ENCODE assay signal across 29 cellular contexts in genomic region chr3:143574933-143575332, GRCh38.
"Had no signal": no experiment of that assay in that cellular context is flagged by ENCODE, and none has a peak within 500 bp of the region (broad histone marks: within the 10 kb centered on the region; RNA-seq: fewer than 3 reads in every experiment).

No MANE protein-coding gene starts in this region.

- FAIRE-seq: urothelium cell line had no signal

- H3K36me3 Mint-ChIP-seq: stimulated activated effector memory CD8-positive, alpha-beta T cell treated with anti-CD3 and anti-CD28 coated beads, Interleukin-12 subunit alpha, Interleukin-12 subunit beta, amount 100 ng/mL, for 72 hours; type B pancreatic cell had no signal

- H3K27ac ChIP-seq: stomach, suprapubic skin, testis, thoracic aorta, thyroid gland, tibial artery, tibial nerve, transverse colon, upper lobe of left lung, upper lobe of right lung, uterus, vagina had no signal

- H3K4me3 ChIP-seq: stomach, suprapubic skin, testis, thoracic aorta, thyroid gland, tibial artery, tibial nerve, transverse colon, upper lobe of left lung, upper lobe of right lung, uterus, vagina had no signal

- H3K9me3 ChIP-seq: stomach, suprapubic skin, testis, thoracic aorta, thyroid gland, tibial artery, tibial nerve, transverse colon, upper lobe of left lung, upper lobe of right lung, uterus, vagina had no signal

- H3K27me3 Mint-ChIP-seq: stimulated activated memory B cell treated with anti-CD40 and anti-IgM and Interleukin-4, amounts not matched to agents 10 μg/mL and 1 μg/mL and 100 μg/mL, for 72 hours; stimulated activated naive B cell treated with anti-CD40 and anti-IgM and Interleukin-4, amounts not matched to agents 10 μg/mL and 1 μg/mL and 100 μg/mL, for 72 hours; stimulated activated naive CD8-positive, alpha-beta T cell treated with anti-CD3 and anti-CD28 coated beads, Interleukin-15, amount 100 ng/mL, for 72 hours; stimulated activated naive CD8-positive, alpha-beta T cell treated with anti-CD3 and anti-CD28 coated beads, Interleukin-15, Interleukin-2, amounts not matched to agents 100 ng/mL and 50 ng/mL, for 24 hours; type B pancreatic cell had no signal

- H3K4me3 Mint-ChIP-seq: stimulated activated effector memory CD8-positive, alpha-beta T cell treated with anti-CD3 and anti-CD28 coated beads, Interleukin-12 subunit alpha, Interleukin-12 subunit beta, amount 100 ng/mL, for 72 hours; stimulated activated memory B cell treated with anti-CD40 and anti-IgM and Interleukin-4, amounts not matched to agents 10 μg/mL and 1 μg/mL and 100 μg/mL, for 72 hours; stimulated activated naive B cell treated with anti-CD40 and anti-IgM and Interleukin-4, amounts not matched to agents 10 μg/mL and 1 μg/mL and 100 μg/mL, for 72 hours; stimulated activated naive CD8-positive, alpha-beta T cell treated with anti-CD3 and anti-CD28 coated beads, Interleukin-15, amount 100 ng/mL, for 72 hours; stimulated activated naive CD8-positive, alpha-beta T cell treated with anti-CD3 and anti-CD28 coated beads, Interleukin-15, Interleukin-2, amounts not matched to agents 100 ng/mL and 50 ng/mL, for 24 hours; type B pancreatic cell had no signal

- H3K27ac Mint-ChIP-seq: stimulated activated effector memory CD8-positive, alpha-beta T cell treated with anti-CD3 and anti-CD28 coated beads, Interleukin-12 subunit alpha, Interleukin-12 subunit beta, amount 100 ng/mL, for 72 hours; stimulated activated memory B cell treated with anti-CD40 and anti-IgM and Interleukin-4, amounts not matched to agents 10 μg/mL and 1 μg/mL and 100 μg/mL, for 72 hours; stimulated activated naive B cell treated with anti-CD40 and anti-IgM and Interleukin-4, amounts not matched to agents 10 μg/mL and 1 μg/mL and 100 μg/mL, for 72 hours; stimulated activated naive CD8-positive, alpha-beta T cell treated with anti-CD3 and anti-CD28 coated beads, Interleukin-15, amount 100 ng/mL, for 72 hours; stimulated activated naive CD8-positive, alpha-beta T cell treated with anti-CD3 and anti-CD28 coated beads, Interleukin-15, Interleukin-2, amounts not matched to agents 100 ng/mL and 50 ng/mL, for 24 hours; type B pancreatic cell had no signal

- H3K36me3 ChIP-seq: suprapubic skin, thoracic aorta, thyroid gland, transverse colon, upper lobe of left lung, upper lobe of right lung, uterus, vagina had no signal

- DNase-seq: stimulated activated CD4-positive, alpha-beta T cell treated with anti-CD3 and anti-CD28 coated beads, Interleukin-2, amount 100 ng/mL, for 48 hours; stimulated activated CD4-positive, alpha-beta T cell treated with anti-CD3 and anti-CD28 coated beads, Interleukin-4, amount 100 ng/mL, for 1 hour; stimulated activated CD4-positive, alpha-beta T cell treated with anti-CD3 and anti-CD28 coated beads, Interleukin-4, amount 100 ng/mL, for 24 hours; stimulated activated CD4-positive, alpha-beta T cell treated with anti-CD3 and anti-CD28 coated beads, Interleukin-4, amount 100 ng/mL, for 4 hours; stimulated activated CD8-positive, alpha-beta memory T cell treated with anti-CD3 and anti-CD28 coated beads, Interleukin-4, amount 100 ng/mL, for 48 hours; stimulated activated naive B cell treated with anti-CD40 and anti-IgM and Interleukin-4, amounts not matched to agents 10 μg/mL and 1 μg/mL and 100 μg/mL, for 72 hours; stimulated activated naive CD4-positive, alpha-beta T cell; stimulated activated naive CD4-positive, alpha-beta T cell treated with Interleukin-2 at 50 U/mL for 16 hours; stimulated activated naive CD8-positive, alpha-beta T cell treated with anti-CD3 and anti-CD28 coated beads, Interleukin-15, amount 100 ng/mL, for 72 hours; stimulated activated naive CD8-positive, alpha-beta T cell treated with anti-CD3 and anti-CD28 coated beads, Interleukin-15, Interleukin-2, amounts not matched to agents 100 U/mL and 50 U/mL, for 24 hours; stomach; substantia nigra; testis; thyroid gland; tibial artery; transverse colon; trophoblast cell; upper lobe of left lung; upper lobe of right lung; uterus had no signal

- H3K4me1 ChIP-seq: stomach, suprapubic skin, testis, tibial artery, upper lobe of left lung, upper lobe of right lung, uterus, vagina had no signal

- ATAC-seq: stimulated activated effector memory CD8-positive, alpha-beta T cell treated with anti-CD3 and anti-CD28 coated beads, Interleukin-12 subunit alpha, Interleukin-12 subunit beta, amount 100 ng/mL, for 72 hours; stimulated activated memory B cell treated with anti-CD40 and anti-IgM and Interleukin-4, amounts not matched to agents 10 μg/mL and 1 μg/mL and 100 μg/mL, for 72 hours; stimulated activated naive B cell treated with anti-CD40 and anti-IgM and Interleukin-4, amounts not matched to agents 10 μg/mL and 1 μg/mL and 100 μg/mL, for 72 hours; stimulated activated naive CD8-positive, alpha-beta T cell treated with anti-CD3 and anti-CD28 coated beads, Interleukin-15, amount 100 ng/mL, for 72 hours; stimulated activated naive CD8-positive, alpha-beta T cell treated with anti-CD3 and anti-CD28 coated beads, Interleukin-15, Interleukin-2, amounts not matched to agents 100 U/mL and 50 U/mL, for 24 hours; upper lobe of right lung had no signal

- H3K4me1 Mint-ChIP-seq: stimulated activated effector memory CD8-positive, alpha-beta T cell treated with anti-CD3 and anti-CD28 coated beads, Interleukin-12 subunit alpha, Interleukin-12 subunit beta, amount 100 ng/mL, for 72 hours; stimulated activated memory B cell treated with anti-CD40 and anti-IgM and Interleukin-4, amounts not matched to agents 10 μg/mL and 1 μg/mL and 100 μg/mL, for 72 hours; stimulated activated naive B cell treated with anti-CD40 and anti-IgM and Interleukin-4, amounts not matched to agents 10 μg/mL and 1 μg/mL and 100 μg/mL, for 72 hours; stimulated activated naive CD8-positive, alpha-beta T cell treated with anti-CD3 and anti-CD28 coated beads, Interleukin-15, amount 100 ng/mL, for 72 hours had no signal

- H3K27me3 ChIP-seq: stomach, suprapubic skin, testis, thyroid gland, tibial artery, tibial nerve, transverse colon, upper lobe of left lung, upper lobe of right lung, uterus, vagina had no signal

- H3K9me3 Mint-ChIP-seq: stimulated activated effector memory CD8-positive, alpha-beta T cell treated with anti-CD3 and anti-CD28 coated beads, Interleukin-12 subunit alpha, Interleukin-12 subunit beta, amount 100 ng/mL, for 72 hours; stimulated activated memory B cell treated with anti-CD40 and anti-IgM and Interleukin-4, amounts not matched to agents 10 μg/mL and 1 μg/mL and 100 μg/mL, for 72 hours; stimulated activated naive B cell treated with anti-CD40 and anti-IgM and Interleukin-4, amounts not matched to agents 10 μg/mL and 1 μg/mL and 100 μg/mL, for 72 hours; stimulated activated naive CD8-positive, alpha-beta T cell treated with anti-CD3 and anti-CD28 coated beads, Interleukin-15, amount 100 ng/mL, for 72 hours; stimulated activated naive CD8-positive, alpha-beta T cell treated with anti-CD3 and anti-CD28 coated beads, Interleukin-15, Interleukin-2, amounts not matched to agents 100 ng/mL and 50 ng/mL, for 24 hours had no signal
